Comparison of ENCODE assay signal across 8 cellular contexts in genomic region chr3:11720220-11721113, GRCh38.
DNase-seq lines count a peak whose midpoint lies in the region; ATAC-seq and TF ChIP-seq lines count a peak whose summit lies in the region.

No MANE protein-coding gene starts in this region.

- no peaks in the 10 kb centered on the region for H3K9me2 ChIP-seq in SK-N-SH

- H3K79me2 ChIP-seq in SK-N-SH (ENCODE audit: insufficient read depth) (peaks cover 23% of the 10 kb centered on the region), osteoblast (ENCODE audit: insufficient read depth, low read length) (peaks cover 13% of the 10 kb centered on the region)

- TF ChIP-seq EP300 in SK-N-SH (IDR thresholded peaks at IDR 0.05; ENCODE audit: borderline replicate concordance in 1 of 2, low read depth in 1 of 2, low read length in 1 of 2) (no peak), upper lobe of left lung (IDR thresholded peaks at IDR 0.05) (peak in 1 of 4 donors; percentile 5)

- peak overlapping the region; percentile 98 for H3K4me2 ChIP-seq in BLaER1
- peak overlapping the region; percentile 92 for H3K4me2 ChIP-seq in SK-N-SH
- peak overlapping the region; percentile 83 for H3K4me2 ChIP-seq in osteoblast (ENCODE audit: insufficient read depth, low read length)

- H4K20me1 ChIP-seq in BLaER1 (peaks cover 40% of the 10 kb centered on the region), SK-N-SH (ENCODE audit: insufficient read depth) (0 out of 2 replicates have a peak, but pooled peaks cover 3% of the 10 kb centered on the region), osteoblast (ENCODE audit: insufficient read depth, low read length) (peaks cover 2% of the 10 kb centered on the region)

- TF ChIP-seq POLR2A in upper lobe of left lung (IDR thresholded peaks at IDR 0.05), result peak in 3 of 4 donors; percentile 42 to 80 (median 77)

- H3K9ac ChIP-seq in BLaER1, result peak overlapping the region; percentile 70
- peak overlapping the region; percentile 93; the same call in 1 of the 2 replicates for H3K9ac ChIP-seq in SK-N-SH

- H3K27ac ChIP-seq in BLaER1, result no peak overlapping the region
- H3K27ac ChIP-seq in SK-N-SH (ENCODE audit: low read depth in 2 of 2, low read length in 1 of 2), result peak overlapping the region in 1 of 2 experiments; percentile 34; a peak in 2 of 4 replicates
- H3K27ac ChIP-seq in osteoblast (ENCODE audit: low read depth, low read length), result no peak overlapping the region
- peak overlapping the region; percentile 81 to 94 (median 91) for H3K27ac ChIP-seq in upper lobe of left lung

- TF ChIP-seq CTCF in SK-N-SH (IDR thresholded peaks at IDR 0.05) (no peak), osteoblast (IDR thresholded peaks at IDR 0.05; ENCODE audit: extremely low read depth, low read depth, low read length) (no peak), upper lobe of left lung (IDR thresholded peaks at IDR 0.05) (peak in 2 of 6 experiments; percentile 19 to 28)

- CTCF ChIA-PET in SK-N-SH (lab: Yijun Ruan, JAX), result interaction anchor here (0.7 kb wide), 1 partner anchor 865 kb away, joined by 3 read pairs; no protein-coding TSS in a partner anchor

- 7% methylated on average over 49 of the region's 71 CpGs for WGBS in SK-N-SH (ENCODE audit: low lambda C conversion rate)
- 0 to 1% methylated on average over 29 to 62 of the region's 71 CpGs for WGBS in upper lobe of left lung, 2 donors

- H3K4me3 ChIP-seq in BLaER1, result peak overlapping the region; percentile 80
- peak overlapping the region; percentile 67 for H3K4me3 ChIP-seq in Jurkat, Clone E6-1 (ENCODE audit: low read length)
- peak overlapping the region; percentile 87 to 99 for H3K4me3 ChIP-seq in SK-N-SH (ENCODE audit: low read depth in 2 of 2, low read length in 1 of 2)
- peak overlapping the region; percentile 84 for H3K4me3 ChIP-seq in osteoblast (ENCODE audit: insufficient read depth, low read length)
- peak overlapping the region; percentile 44 to 97 (median 88) for H3K4me3 ChIP-seq in upper lobe of left lung

- DNase-seq in Jurkat, Clone E6-1 (ENCODE audit: low read depth, low spot score), result peak; percentile 20
- peak; percentile 76 for DNase-seq in SK-N-SH
- DNase-seq in activated naive CD8-positive, alpha-beta T cell treated with anti-CD3 and anti-CD28 coated beads, Interleukin-2, amount 50 U/mL, for 24 hours, result peak; percentile 46
- DNase-seq in head of caudate nucleus, result peak; percentile 11 to 82 (median 56)
- DNase-seq in osteoblast (ENCODE audit: insufficient read length, low spot score, missing footprints), result peak; percentile 93
- peak; percentile 80 to 93 for DNase-seq in upper lobe of left lung

- no peak; the same call in 1 of the 2 replicates for TF ChIP-seq RAD21 in SK-N-SH (IDR thresholded peaks at IDR 0.05; ENCODE audit: low read length)

- H3F3A ChIP-seq in SK-N-SH (replicated peaks; ENCODE audit: insufficient read depth), result peaks cover 38% of the 10 kb centered on the region

- peaks cover 19% of the 10 kb centered on the region for H3K4me1 Mint-ChIP-seq in activated naive CD8-positive, alpha-beta T cell treated with anti-CD3 and anti-CD28 coated beads, Interleukin-2, amount 50 U/mL, for 24 hours

- no peaks in the 10 kb centered on the region for H3K36me3 Mint-ChIP-seq in activated naive CD8-positive, alpha-beta T cell treated with anti-CD3 and anti-CD28 coated beads, Interleukin-2, amount 50 U/mL, for 24 hours (ENCODE audit: low read depth)

- ATAC-seq in GM19395 (IDR thresholded peaks at IDR 0.05; ENCODE audit: unreplicated experiment) (peak; percentile 38), upper lobe of left lung (ENCODE audit: low FRiP score in 2 of 2) (peak; percentile 87 to 89)
- ATAC-seq in activated naive CD8-positive, alpha-beta T cell treated with anti-CD3 and anti-CD28 coated beads, Interleukin-2, amount 50 U/mL, for 24 hours, result peak; percentile 55

- H3K4me1 ChIP-seq in BLaER1 (peaks cover 25% of the 10 kb centered on the region), SK-N-SH (ENCODE audit: control insufficient read depth in 1 of 2, insufficient read depth in 2 of 2, low read depth in 1 of 2, low read length in 1 of 2) (peaks cover 9 to 10% of the 10 kb centered on the region in 2 experiments; a peak in 3 of 4 replicates), osteoblast (ENCODE audit: insufficient read depth, low read length) (peaks cover 16% of the 10 kb centered on the region), upper lobe of left lung (peaks cover 8 to 33% (median 21%) of the 10 kb centered on the region in 4 donors)

- H3K27me3 ChIP-seq in BLaER1 (peaks cover 62% of the 10 kb centered on the region), SK-N-SH (ENCODE audit: insufficient read depth) (peaks cover 6% of the 10 kb centered on the region; the same call in 1 of the 2 replicates), osteoblast (ENCODE audit: insufficient read depth, low read length) (peaks cover 9% of the 10 kb centered on the region), upper lobe of left lung (no peaks in the 10 kb centered on the region)

- H3K36me3 ChIP-seq in BLaER1 (no peaks in the 10 kb centered on the region), SK-N-SH (replicated peaks in 1 of 2; ENCODE audit: control insufficient read depth in 1 of 2, insufficient read depth in 2 of 2, low read length in 1 of 2) (no peaks in the 10 kb centered on the region), osteoblast (ENCODE audit: insufficient read depth, low read length) (no peaks in the 10 kb centered on the region), upper lobe of left lung (no peaks in the 10 kb centered on the region)

- no peaks in the 10 kb centered on the region for H3K9me3 Mint-ChIP-seq in activated naive CD8-positive, alpha-beta T cell treated with anti-CD3 and anti-CD28 coated beads, Interleukin-2, amount 50 U/mL, for 24 hours

- H3K9me3 ChIP-seq in BLaER1 (no peaks in the 10 kb centered on the region), SK-N-SH (no peaks in the 10 kb centered on the region), osteoblast (ENCODE audit: low read depth, low read length) (no peaks in the 10 kb centered on the region), upper lobe of left lung (no peaks in the 10 kb centered on the region)

- H3K27ac Mint-ChIP-seq in activated naive CD8-positive, alpha-beta T cell treated with anti-CD3 and anti-CD28 coated beads, Interleukin-2, amount 50 U/mL, for 24 hours, result peak overlapping the region; percentile 65

- POLR2A ChIA-PET in SK-N-SH (lab: Yijun Ruan, JAX), result no interaction called here

- intact Hi-C loops in head of caudate nucleus (cut with DNase I), result no loop called here

- peaks cover 17% of the 10 kb centered on the region for H3K27me3 Mint-ChIP-seq in activated naive CD8-positive, alpha-beta T cell treated with anti-CD3 and anti-CD28 coated beads, Interleukin-2, amount 50 U/mL, for 24 hours

- peak overlapping the region; percentile 83 for H3K4me3 Mint-ChIP-seq in activated naive CD8-positive, alpha-beta T cell treated with anti-CD3 and anti-CD28 coated beads, Interleukin-2, amount 50 U/mL, for 24 hours

- H2AFZ ChIP-seq in SK-N-SH (ENCODE audit: low read depth), result peak overlapping the region; percentile 88
- peak overlapping the region; percentile 61 for H2AFZ ChIP-seq in osteoblast (ENCODE audit: low read length)

TF ChIP-seq in SK-N-SH, 30 proteins besides CTCF, POLR2A, EP300 and RAD21:
- TF ChIP-seq TEAD4 (IDR thresholded peaks at IDR 0.05; ENCODE audit: borderline replicate concordance, insufficient read depth) (no peak), TCF12 (IDR thresholded peaks at IDR 0.05) (peak; percentile 41), RCOR1 (IDR thresholded peaks at IDR 0.05; ENCODE audit: low read length) (no peak), MAX (IDR thresholded peaks at IDR 0.05; ENCODE audit: low read depth) (peak; percentile 54), JUND (IDR thresholded peaks at IDR 0.05) (no peak), YY1 (IDR thresholded peaks at IDR 0.05; ENCODE audit: low read depth) (no peak), NRF1 (IDR thresholded peaks at IDR 0.05; ENCODE audit: low read depth, low read length) (peak; percentile 66)

Comparison
In these comparisons a context has a peak if more than half of its experiments do, and no peak if none do; other contexts are left out.
1. H3K27ac ChIP-seq: peak in upper lobe of left lung (4 of 4); none in BLaER1 (single experiment) and osteoblast (single experiment).
2. ATAC-seq: peak in every context shown above with its lines; median percentile 88 in upper lobe of left lung; 55 in activated naive CD8-positive, alpha-beta T cell treated with anti-CD3 and anti-CD28 coated beads, Interleukin-2, amount 50 U/mL, for 24 hours; 38 in GM19395.
3. DNase-seq: peak in every context shown above with its lines; median percentile 93 in osteoblast; 86 in upper lobe of left lung; 76 in SK-N-SH; 56 in head of caudate nucleus; 46 in activated naive CD8-positive, alpha-beta T cell treated with anti-CD3 and anti-CD28 coated beads, Interleukin-2, amount 50 U/mL, for 24 hours; 20 in Jurkat, Clone E6-1.
4. Peak in every context shown above with its lines, with median percentiles within 50 percentile points of each other: H3K4me2 ChIP-seq and H3K4me3 ChIP-seq.